In the genomic region with DNA sequence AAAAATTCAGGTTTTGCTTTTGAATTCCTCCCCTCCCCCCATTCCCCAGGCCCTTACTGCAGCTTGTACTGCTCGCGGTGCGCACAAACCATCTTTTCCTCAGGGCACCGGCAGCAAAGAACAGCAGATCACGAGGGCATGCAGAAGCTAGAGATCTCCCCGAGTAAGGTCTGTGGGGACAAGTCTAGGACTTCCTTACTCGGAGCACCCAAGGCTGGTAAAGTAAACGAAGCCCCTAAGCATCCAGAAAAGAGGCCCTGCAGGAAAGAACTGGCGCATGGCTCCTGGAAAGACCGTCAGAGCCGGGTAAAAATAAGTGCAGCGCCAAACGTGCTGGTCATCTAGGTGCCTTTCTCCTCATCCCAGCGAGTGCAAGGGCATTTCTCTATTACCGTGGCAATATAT, we compare ENCODE assay signal across 2 cellular contexts.
TF ChIP-seq lines count a peak whose summit lies in the region.

No MANE protein-coding gene starts in this region.

TF ChIP-seq in HEK293, 187 proteins besides CTCF, POLR2A, EP300 and RAD21:
- TF ChIP-seq ZNF211 (tag by site-specific recombination; IDR thresholded peaks at IDR 0.05; ENCODE audit: low read depth) (no peak), ZNF341 (tag by site-specific recombination; IDR thresholded peaks at IDR 0.05; ENCODE audit: low read depth) (peak; percentile 45; the same call in 1 of the 2 replicates), ZBTB1 (tag by site-specific recombination; IDR thresholded peaks at IDR 0.05) (no peak), GLI4 (tag by site-specific recombination; IDR thresholded peaks at IDR 0.05) (no peak)
- TF ChIP-seq, protein P1, sequence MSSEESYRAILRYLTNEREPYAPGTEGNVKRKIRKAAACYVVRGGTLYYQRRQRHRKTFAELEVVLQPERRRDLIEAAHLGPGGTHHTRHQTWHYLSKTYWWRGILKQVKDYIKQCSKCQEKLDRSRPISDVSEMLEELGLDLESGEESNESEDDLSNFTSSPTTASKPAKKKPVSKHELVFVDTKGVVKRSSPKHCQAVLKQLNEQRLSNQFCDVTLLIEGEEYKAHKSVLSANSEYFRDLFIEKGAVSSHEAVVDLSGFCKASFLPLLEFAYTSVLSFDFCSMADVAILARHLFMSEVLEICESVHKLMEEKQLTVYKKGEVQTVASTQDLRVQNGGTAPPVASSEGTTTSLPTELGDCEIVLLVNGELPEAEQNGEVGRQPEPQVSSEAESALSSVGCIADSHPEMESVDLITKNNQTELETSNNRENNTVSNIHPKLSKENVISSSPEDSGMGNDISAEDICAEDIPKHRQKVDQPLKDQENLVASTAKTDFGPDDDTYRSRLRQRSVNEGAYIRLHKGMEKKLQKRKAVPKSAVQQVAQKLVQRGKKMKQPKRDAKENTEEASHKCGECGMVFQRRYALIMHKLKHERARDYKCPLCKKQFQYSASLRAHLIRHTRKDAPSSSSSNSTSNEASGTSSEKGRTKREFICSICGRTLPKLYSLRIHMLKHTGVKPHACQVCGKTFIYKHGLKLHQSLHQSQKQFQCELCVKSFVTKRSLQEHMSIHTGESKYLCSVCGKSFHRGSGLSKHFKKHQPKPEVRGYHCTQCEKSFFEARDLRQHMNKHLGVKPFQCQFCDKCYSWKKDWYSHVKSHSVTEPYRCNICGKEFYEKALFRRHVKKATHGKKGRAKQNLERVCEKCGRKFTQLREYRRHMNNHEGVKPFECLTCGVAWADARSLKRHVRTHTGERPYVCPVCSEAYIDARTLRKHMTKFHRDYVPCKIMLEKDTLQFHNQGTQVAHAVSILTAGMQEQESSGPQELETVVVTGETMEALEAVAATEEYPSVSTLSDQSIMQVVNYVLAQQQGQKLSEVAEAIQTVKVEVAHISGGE (tag by site-specific recombination; conservative IDR thresholded peaks at IDR 0.05; ENCODE audit: low read depth), result 0 out of 2 replicates have a peak, but pooled peaks have one; percentile 4
TF ChIP-seq in HEK293: peak in this region for 2.

TF ChIP-seq in H1, 55 proteins besides CTCF, POLR2A, EP300 and RAD21:
- TF ChIP-seq, protein P2, sequence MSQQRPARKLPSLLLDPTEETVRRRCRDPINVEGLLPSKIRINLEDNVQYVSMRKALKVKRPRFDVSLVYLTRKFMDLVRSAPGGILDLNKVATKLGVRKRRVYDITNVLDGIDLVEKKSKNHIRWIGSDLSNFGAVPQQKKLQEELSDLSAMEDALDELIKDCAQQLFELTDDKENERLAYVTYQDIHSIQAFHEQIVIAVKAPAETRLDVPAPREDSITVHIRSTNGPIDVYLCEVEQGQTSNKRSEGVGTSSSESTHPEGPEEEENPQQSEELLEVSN (IDR thresholded peaks at IDR 0.05), result no peak
- TF ChIP-seq TAF1 (IDR thresholded peaks at IDR 0.05; ENCODE audit: low read depth, low read length) (0 out of 2 replicates have a peak, but pooled peaks have one; percentile 37), SRF (IDR thresholded peaks at IDR 0.05; ENCODE audit: low read depth, low read length) (no peak), ASH2L (IDR thresholded peaks at IDR 0.05; ENCODE audit: low read length) (peak; percentile 5)
